Comparison of ENCODE assay signal across 8 cellular contexts in genomic region chr12:8254705-8255104, GRCh38. TPM values are rescaled to one million over a fixed set of nuclear protein-coding genes. Genes with fewer than 3 reads are reported as not detected.
"Had no signal": no experiment of that assay in that cellular context is flagged by ENCODE, and none has a peak within 500 bp of the region (broad histone marks: within the 10 kb centered on the region; RNA-seq: fewer than 3 reads in every experiment).

No MANE protein-coding gene starts in this region.

RNA-seq across cellular contexts. Expression of gene FAM90A1, which starts 27.3 kb away (rescaled TPM):
- total RNA-seq: hepatocyte, left lobe of liver, left ventricle myocardium superior, liver, mammary epithelial cell, mononuclear cell, myocyte had no signal
- polyA plus RNA-seq: hepatocyte; liver; mammary epithelial cell; naive thymus-derived CD4-positive, alpha-beta T cell had no signal
